In the genomic region with DNA sequence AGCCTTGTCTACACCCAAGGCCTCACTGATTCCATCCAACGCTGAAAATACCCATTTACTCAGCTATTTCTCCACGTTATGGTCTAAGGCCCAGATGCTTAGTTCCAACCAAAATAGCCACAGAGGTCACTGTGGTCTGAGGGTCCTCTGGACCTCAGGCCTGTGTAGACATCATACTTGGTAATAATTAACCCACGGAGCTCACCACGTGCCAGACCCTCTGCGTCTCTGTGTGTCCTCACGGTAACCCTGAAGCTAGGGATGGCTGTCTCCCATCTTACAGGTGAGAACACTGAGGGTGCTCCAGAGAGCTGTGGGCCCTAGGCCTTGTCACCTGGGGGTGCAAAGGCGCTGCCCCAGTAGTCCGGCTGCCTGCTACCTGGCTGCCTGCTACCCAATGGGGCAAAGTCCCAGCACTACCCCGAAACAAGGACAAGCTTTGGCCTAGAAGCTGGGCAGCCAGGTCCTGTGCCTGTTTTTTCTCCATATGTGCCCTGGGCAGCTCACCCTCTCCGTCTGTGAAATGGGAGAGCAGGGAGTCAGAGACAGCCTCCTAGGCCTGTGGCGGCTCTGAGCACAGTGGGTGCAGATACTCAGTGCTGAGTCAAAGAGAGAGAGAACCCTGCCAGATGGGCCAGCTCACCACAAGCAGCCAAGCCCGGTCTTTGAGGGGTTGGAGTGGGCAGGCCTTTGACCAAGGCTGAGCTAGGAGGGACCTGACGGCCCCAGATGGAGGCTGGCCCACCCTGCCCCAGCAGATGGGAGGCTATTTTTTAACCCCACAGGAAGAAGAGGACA, we compare ENCODE assay signal across 9 cellular contexts. TPM values are rescaled to one million over a fixed set of nuclear protein-coding genes. Genes with fewer than 3 reads are reported as not detected.
DNase-seq lines count a peak whose midpoint lies in the region; ATAC-seq and TF ChIP-seq lines count a peak whose summit lies in the region.
"Had no signal": no experiment of that assay in that cellular context is flagged by ENCODE, and none has a peak within 500 bp of the region (broad histone marks: within the 10 kb centered on the region; RNA-seq: fewer than 3 reads in every experiment).

No MANE protein-coding gene starts in this region.

- H4K20me1 ChIP-seq in smooth muscle cell (ENCODE audit: low read depth), result no peaks in the 10 kb centered on the region

- TF ChIP-seq CTCF in smooth muscle cell (IDR thresholded peaks at IDR 0.05; ENCODE audit: borderline replicate concordance, insufficient read depth, poor library complexity, severe bottlenecking), result no peak
- TF ChIP-seq CTCF in ovary (IDR thresholded peaks at IDR 0.05), result no peak

- H3F3A ChIP-seq in smooth muscle cell (ENCODE audit: low read depth), result no peaks in the 10 kb centered on the region

- H3K4me3 ChIP-seq in smooth muscle cell (no peak overlapping the region), ovary (no peak overlapping the region)
- H3K4me3 ChIP-seq: heart right ventricle had no signal

- no peaks in the 10 kb centered on the region for H3K4me1 ChIP-seq in smooth muscle cell (ENCODE audit: low read depth)
- H3K4me1 ChIP-seq in ovary (ENCODE audit: insufficient read depth), result no peaks in the 10 kb centered on the region
- H3K4me1 ChIP-seq: heart right ventricle had no signal

- no peaks in the 10 kb centered on the region for H3K27me3 Mint-ChIP-seq in activated CD4-positive, alpha-beta T cell treated with anti-CD3 and anti-CD28 coated beads, Interleukin-2, amount 10 ng/mL, durations not matched to agents 24 days and 14 days

- peaks cover 59% of the 10 kb centered on the region for H3K4me1 Mint-ChIP-seq in activated CD4-positive, alpha-beta T cell treated with anti-CD3 and anti-CD28 coated beads, Interleukin-2, amount 10 ng/mL, durations not matched to agents 24 days and 14 days

- no peak for DNase-seq in activated CD4-positive, alpha-beta T cell treated with anti-CD3 and anti-CD28 coated beads, Interleukin-2, amount 10 ng/mL, durations not matched to agents 24 days and 14 days
- DNase-seq in activated CD4-positive, alpha-beta T cell treated with anti-CD3 and anti-CD28 coated beads, Interleukin-2, amount 50 U/mL, for 1 hour, result no peak
- DNase-seq in HuH-7.5 (ENCODE audit: low spot score), result peak; percentile 53
- no peak for DNase-seq in smooth muscle cell (lab: John Stamatoyannopoulos, UW; ENCODE audit: unreplicated experiment)
- DNase-seq in HUDEP-2 (lab: John Stamatoyannopoulos, UW; ENCODE audit: unreplicated experiment in 76 of 76), result no peak
- DNase-seq in GOT3 (lab: John Stamatoyannopoulos, UW), result no peak
- DNase-seq in ovary, result no peak
- DNase-seq: heart right ventricle had no signal

- no peak for TF ChIP-seq POLR2A in ovary (IDR thresholded peaks at IDR 0.05)

- peak; percentile 76 for ATAC-seq in GM21786 (IDR thresholded peaks at IDR 0.05; ENCODE audit: unreplicated experiment)
- ATAC-seq: heart right ventricle had no signal

- H3K9me3 ChIP-seq in smooth muscle cell (replicated peaks; ENCODE audit: low read depth) (no peaks in the 10 kb centered on the region), ovary (no peaks in the 10 kb centered on the region)
- H3K9me3 ChIP-seq: heart right ventricle had no signal

- no peak overlapping the region for H3K4me2 ChIP-seq in smooth muscle cell

- no peaks in the 10 kb centered on the region for H3K9me3 Mint-ChIP-seq in activated CD4-positive, alpha-beta T cell treated with anti-CD3 and anti-CD28 coated beads, Interleukin-2, amount 10 ng/mL, durations not matched to agents 24 days and 14 days

- H3K36me3 ChIP-seq in smooth muscle cell (ENCODE audit: low read depth), result no peaks in the 10 kb centered on the region
- H3K36me3 ChIP-seq in ovary, result no peaks in the 10 kb centered on the region
- H3K36me3 ChIP-seq: heart right ventricle had no signal

- WGBS in smooth muscle cell (ENCODE audit: low lambda C conversion rate), result 73% methylated on average over 13 of the region's 13 CpGs
- WGBS in ovary, 3 donors, result 76 to 82% (median 76%) methylated on average over 13 of the region's 13 CpGs

- no peak overlapping the region for H2AFZ ChIP-seq in smooth muscle cell (ENCODE audit: low read depth)

- H3K27me3 ChIP-seq in smooth muscle cell (ENCODE audit: low read depth), result no peaks in the 10 kb centered on the region
- no peaks in the 10 kb centered on the region for H3K27me3 ChIP-seq in ovary

- intact Hi-C loops in activated CD4-positive, alpha-beta T cell treated with anti-CD3 and anti-CD28 coated beads, Interleukin-2, amount 10 ng/mL, durations not matched to agents 24 days and 14 days (cut with micrococcal nuclease), result no loop called here
- intact Hi-C loops in ovary (cut with DNase I), result no loop called here

- H3K79me2 ChIP-seq in smooth muscle cell (ENCODE audit: low read depth), result no peaks in the 10 kb centered on the region

- no peak overlapping the region for H3K4me3 Mint-ChIP-seq in activated CD4-positive, alpha-beta T cell treated with anti-CD3 and anti-CD28 coated beads, Interleukin-2, amount 10 ng/mL, durations not matched to agents 24 days and 14 days

- peaks cover 71% of the 10 kb centered on the region for H3K36me3 Mint-ChIP-seq in activated CD4-positive, alpha-beta T cell treated with anti-CD3 and anti-CD28 coated beads, Interleukin-2, amount 10 ng/mL, durations not matched to agents 24 days and 14 days (ENCODE audit: low read depth)

- no peak for TF ChIP-seq EP300 in ovary (IDR thresholded peaks at IDR 0.05)

- H3K27ac Mint-ChIP-seq in activated CD4-positive, alpha-beta T cell treated with anti-CD3 and anti-CD28 coated beads, Interleukin-2, amount 10 ng/mL, durations not matched to agents 24 days and 14 days, result peak overlapping the region; percentile 75

- H3K9ac ChIP-seq in smooth muscle cell (ENCODE audit: low read depth), result no peak overlapping the region

- H3K27ac ChIP-seq in smooth muscle cell (ENCODE audit: low read depth) (peak overlapping the region; percentile 19), ovary (no peak overlapping the region)
- H3K27ac ChIP-seq: heart right ventricle had no signal

RNA-seq across cellular contexts. Expression of gene RUNX3, which starts 17.0 kb away (rescaled TPM):
- 110 and 112 TPM in 2 replicates for total RNA-seq in activated CD4-positive, alpha-beta T cell treated with anti-CD3 and anti-CD28 coated beads, Interleukin-2, amount 10 ng/mL, durations not matched to agents 24 days and 14 days
- total RNA-seq in smooth muscle cell, result 2.3 and 4.5 TPM in 2 replicates
- 6.5 and 8.2 TPM in 2 replicates for polyA plus RNA-seq in smooth muscle cell
- 1 to 10 TPM in 1 of 7 donors, under 1 TPM in 6; 0.23 to 1.3 (median 0.83) TPM for total RNA-seq in ovary
- polyA plus RNA-seq in ovary, result 1 to 10 TPM in 1 of 2 donors, under 1 TPM in 1; 0.30 to 1.9 TPM

Comparison
In these comparisons a context has a peak if more than half of its experiments do, and no peak if none do; other contexts are left out.
1. RNA of gene RUNX3, which starts 17.0 kb away (total RNA-seq): 110 to 112 TPM in activated CD4-positive, alpha-beta T cell treated with anti-CD3 and anti-CD28 coated beads, Interleukin-2, amount 10 ng/mL, durations not matched to agents 24 days and 14 days; 2.3 to 4.5 TPM in smooth muscle cell and 0.23 to 1.3 TPM in ovary; every median in the first group is over 10 times any median in the second.